In the genomic region with DNA sequence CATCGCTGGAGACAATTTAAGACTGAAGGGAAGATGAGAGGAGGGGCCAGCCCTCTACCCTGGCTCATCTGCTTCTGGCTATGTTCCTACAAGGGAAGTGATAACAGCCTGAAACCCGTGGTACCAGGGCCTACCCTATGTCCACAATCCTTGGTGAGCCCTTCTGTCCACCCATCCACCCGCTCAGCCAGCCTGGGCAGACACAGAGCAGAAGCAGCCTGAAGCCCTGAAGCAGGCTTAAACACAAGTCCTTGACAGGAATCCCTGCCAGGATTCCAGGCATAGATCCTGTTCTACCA, we compare ENCODE assay signal across 27 cellular contexts. TPM values are rescaled to one million over a fixed set of nuclear protein-coding genes. Genes with fewer than 3 reads are reported as not detected.
DNase-seq lines count a peak whose midpoint lies in the region; ATAC-seq and TF ChIP-seq lines count a peak whose summit lies in the region.
"Had no signal": no experiment of that assay in that cellular context is flagged by ENCODE, and none has a peak within 500 bp of the region (broad histone marks: within the 10 kb centered on the region; RNA-seq: fewer than 3 reads in every experiment).

No MANE protein-coding gene starts in this region.

- intact Hi-C loops in activated naive CD4-positive, alpha-beta T cell treated with anti-CD3 and anti-CD28 coated beads for 36 hours (cut with micrococcal nuclease), result no loop called here

- H2AFZ ChIP-seq in hepatocyte, result no peak overlapping the region

- H3K9me2 ChIP-seq in hepatocyte (replicated peaks; ENCODE audit: insufficient read depth), result no peaks in the 10 kb centered on the region

- H3K27me3 Mint-ChIP-seq in activated naive CD4-positive, alpha-beta T cell treated with anti-CD3 and anti-CD28 coated beads for 36 hours (ENCODE audit: low read depth), result no peaks in the 10 kb centered on the region
- H3K27me3 Mint-ChIP-seq in stimulated activated memory B cell treated with anti-CD40 and anti-IgM and Interleukin-4, amounts not matched to agents 10 μg/mL and 1 μg/mL and 100 μg/mL, for 72 hours, result no peaks in the 10 kb centered on the region
- H3K27me3 Mint-ChIP-seq: activated naive CD4-positive, alpha-beta T cell treated with anti-CD3 and anti-CD28 coated beads, Interleukin-2, amount 50 U/mL, for 24 hours; naive thymus-derived CD8-positive, alpha-beta T cell had no signal

- H3K27ac Mint-ChIP-seq in activated naive CD4-positive, alpha-beta T cell treated with anti-CD3 and anti-CD28 coated beads for 36 hours, result peak overlapping the region; percentile 26
- peak overlapping the region in 1 of 2 donors; percentile 18 for H3K27ac Mint-ChIP-seq in activated naive CD4-positive, alpha-beta T cell treated with anti-CD3 and anti-CD28 coated beads, Interleukin-2, amount 50 U/mL, for 72 hours
- H3K27ac Mint-ChIP-seq in stimulated activated memory B cell treated with anti-CD40 and anti-IgM and Interleukin-4, amounts not matched to agents 10 μg/mL and 1 μg/mL and 100 μg/mL, for 72 hours, result peak overlapping the region; percentile 88

- H3K9me3 ChIP-seq in WERI-Rb-1 (ENCODE audit: severe bottlenecking) (no peaks in the 10 kb centered on the region), hepatocyte (ENCODE audit: low read depth) (no peaks in the 10 kb centered on the region)
- H3K9me3 ChIP-seq: A549, BE2C, esophagus muscularis mucosa, transverse colon had no signal

- CTCF ChIA-PET in activated naive CD4-positive, alpha-beta T cell treated with anti-CD3 and anti-CD28 coated beads for 36 hours (lab: Charles Lee), result interaction anchor here (0.6 to 14.2 kb wide), 12 partner anchors 9 to 315 kb away, joined by 3 to 309 read pairs (median 4); no protein-coding TSS in a partner anchor

- H3K27ac ChIP-seq in WERI-Rb-1 (peak overlapping the region; percentile 46), cingulate gyrus (ENCODE audit: low read depth, low read length) (peak overlapping the region; percentile 3), hepatocyte (no peak overlapping the region)
- H3K27ac ChIP-seq: A549, esophagus muscularis mucosa, foreskin keratinocyte, SK-N-MC, transverse colon had no signal

- TF ChIP-seq CTCF in WERI-Rb-1 (IDR thresholded peaks at IDR 0.05; ENCODE audit: low read depth, low read length) (no peak), hepatocyte (IDR thresholded peaks at IDR 0.05; ENCODE audit: poor library complexity) (no peak)

- peaks cover 4% of the 10 kb centered on the region for H3K4me1 Mint-ChIP-seq in activated naive CD4-positive, alpha-beta T cell treated with anti-CD3 and anti-CD28 coated beads for 36 hours (ENCODE audit: low read depth)
- H3K4me1 Mint-ChIP-seq in stimulated activated memory B cell treated with anti-CD40 and anti-IgM and Interleukin-4, amounts not matched to agents 10 μg/mL and 1 μg/mL and 100 μg/mL, for 72 hours, result peaks cover 61% of the 10 kb centered on the region
- H3K4me1 Mint-ChIP-seq: immature natural killer cell had no signal

- DNase-seq in activated naive CD4-positive, alpha-beta T cell treated with anti-CD3 and anti-CD28 coated beads for 36 hours, result no peak
- DNase-seq in activated naive CD4-positive, alpha-beta T cell treated with anti-CD3 and anti-CD28 coated beads, Interleukin-2, amount 50 U/mL, for 72 hours (ENCODE audit: low spot score in 2 of 2), result no peak
- no peak for DNase-seq in WERI-Rb-1
- DNase-seq in NCI-H446 (lab: John Stamatoyannopoulos, UW), result no peak
- DNase-seq in hepatocyte (ENCODE audit: low spot score), result no peak
- DNase-seq: activated CD4-positive, alpha-beta T cell treated with anti-CD3 and anti-CD28 coated beads for 1 hour; BE2C; caudate nucleus; COR-L47; dermis blood vessel endothelial cell; foreskin keratinocyte; hippocampal formation; immature natural killer cell; mesendoderm; naive thymus-derived CD8-positive, alpha-beta T cell; NCI-H2029; NCI-H226; NCI-H748 treated with DMSO at 0.1 percent for 48 hours; transverse colon had no signal

- ATAC-seq in activated naive CD4-positive, alpha-beta T cell treated with anti-CD3 and anti-CD28 coated beads, Interleukin-2, amount 50 U/mL, for 72 hours, result no peak
- ATAC-seq in stimulated activated memory B cell treated with anti-CD40 and anti-IgM and Interleukin-4, amounts not matched to agents 10 μg/mL and 1 μg/mL and 100 μg/mL, for 72 hours, result no peak
- no peak for ATAC-seq in HG02623 (IDR thresholded peaks at IDR 0.05; ENCODE audit: unreplicated experiment)
- ATAC-seq: foreskin keratinocyte; naive thymus-derived CD8-positive, alpha-beta T cell had no signal

- H3K36me3 ChIP-seq in WERI-Rb-1, result peaks cover 93% of the 10 kb centered on the region
- no peaks in the 10 kb centered on the region for H3K36me3 ChIP-seq in hepatocyte (replicated peaks; ENCODE audit: insufficient read depth, low read depth)

- H3K79me2 ChIP-seq in hepatocyte, result no peaks in the 10 kb centered on the region

- H3K36me3 Mint-ChIP-seq in activated naive CD4-positive, alpha-beta T cell treated with anti-CD3 and anti-CD28 coated beads for 36 hours (ENCODE audit: low read depth), result peaks cover 12% of the 10 kb centered on the region
- H3K36me3 Mint-ChIP-seq in activated naive CD4-positive, alpha-beta T cell treated with anti-CD3 and anti-CD28 coated beads, Interleukin-2, amount 50 U/mL, for 72 hours, result no peaks in the 10 kb centered on the region
- H3K36me3 Mint-ChIP-seq in stimulated activated memory B cell treated with anti-CD40 and anti-IgM and Interleukin-4, amounts not matched to agents 10 μg/mL and 1 μg/mL and 100 μg/mL, for 72 hours, result peaks cover 59% of the 10 kb centered on the region

- peaks cover 8% of the 10 kb centered on the region for H4K20me1 ChIP-seq in hepatocyte (ENCODE audit: insufficient read depth, poor library complexity, severe bottlenecking)

- no peak overlapping the region for H3K4me3 Mint-ChIP-seq in activated naive CD4-positive, alpha-beta T cell treated with anti-CD3 and anti-CD28 coated beads for 36 hours
- H3K4me3 Mint-ChIP-seq in stimulated activated memory B cell treated with anti-CD40 and anti-IgM and Interleukin-4, amounts not matched to agents 10 μg/mL and 1 μg/mL and 100 μg/mL, for 72 hours, result no peak overlapping the region
- H3K4me3 Mint-ChIP-seq: activated naive CD4-positive, alpha-beta T cell treated with anti-CD3 and anti-CD28 coated beads, Interleukin-2, amount 50 U/mL, for 24 hours; immature natural killer cell; naive thymus-derived CD8-positive, alpha-beta T cell had no signal

- WGBS in hepatocyte (ENCODE audit: low lambda C conversion rate, missing lambda C conversion rate), result 87% methylated on average over 3 of the region's 3 CpGs

- H3K27me3 ChIP-seq in WERI-Rb-1 (ENCODE audit: insufficient read depth, low read depth, severe bottlenecking), result no peaks in the 10 kb centered on the region
- no peaks in the 10 kb centered on the region for H3K27me3 ChIP-seq in hepatocyte
- H3K27me3 ChIP-seq: BE2C, esophagus muscularis mucosa, foreskin keratinocyte, transverse colon had no signal

- H3K4me2 ChIP-seq in hepatocyte, result no peak overlapping the region
- H3K4me2 ChIP-seq: A549 had no signal

- H3K4me1 ChIP-seq in hepatocyte (ENCODE audit: insufficient read depth), result no peaks in the 10 kb centered on the region
- H3K4me1 ChIP-seq: A549, BE2C, foreskin keratinocyte, transverse colon had no signal

- H3K4me3 ChIP-seq in WERI-Rb-1 (ENCODE audit: low read depth, low read length) (no peak overlapping the region), hepatocyte (no peak overlapping the region)
- H3K4me3 ChIP-seq: A549, esophagus muscularis mucosa, SK-N-MC, skin epidermis, transverse colon had no signal

- H3K9me3 Mint-ChIP-seq in activated naive CD4-positive, alpha-beta T cell treated with anti-CD3 and anti-CD28 coated beads for 36 hours, result no peaks in the 10 kb centered on the region
- no peaks in the 10 kb centered on the region for H3K9me3 Mint-ChIP-seq in activated naive CD4-positive, alpha-beta T cell treated with anti-CD3 and anti-CD28 coated beads, Interleukin-2, amount 50 U/mL, for 72 hours
- no peaks in the 10 kb centered on the region for H3K9me3 Mint-ChIP-seq in stimulated activated memory B cell treated with anti-CD40 and anti-IgM and Interleukin-4, amounts not matched to agents 10 μg/mL and 1 μg/mL and 100 μg/mL, for 72 hours
- H3K9me3 Mint-ChIP-seq: activated naive CD4-positive, alpha-beta T cell treated with anti-CD3 and anti-CD28 coated beads, Interleukin-2, amount 50 U/mL, for 24 hours; immature natural killer cell; naive thymus-derived CD8-positive, alpha-beta T cell had no signal

RNA-seq across cellular contexts. Expression of a gene that starts 15.4 kb away (rescaled TPM):
- total RNA-seq in activated naive CD4-positive, alpha-beta T cell treated with anti-CD3 and anti-CD28 coated beads for 36 hours, result 100 to 1,000 TPM; 124 TPM
- 100 to 1,000 TPM; 160 to 176 TPM for total RNA-seq in activated naive CD4-positive, alpha-beta T cell treated with anti-CD3 and anti-CD28 coated beads, Interleukin-2, amount 50 U/mL, for 72 hours
- 71.3 and 94.6 TPM in 2 replicates for total RNA-seq in hepatocyte
- polyA plus RNA-seq in hepatocyte, result 69.0 and 91.7 TPM in 2 replicates
